ENCODE assay signal across 8 cellular contexts in the genomic region with DNA sequence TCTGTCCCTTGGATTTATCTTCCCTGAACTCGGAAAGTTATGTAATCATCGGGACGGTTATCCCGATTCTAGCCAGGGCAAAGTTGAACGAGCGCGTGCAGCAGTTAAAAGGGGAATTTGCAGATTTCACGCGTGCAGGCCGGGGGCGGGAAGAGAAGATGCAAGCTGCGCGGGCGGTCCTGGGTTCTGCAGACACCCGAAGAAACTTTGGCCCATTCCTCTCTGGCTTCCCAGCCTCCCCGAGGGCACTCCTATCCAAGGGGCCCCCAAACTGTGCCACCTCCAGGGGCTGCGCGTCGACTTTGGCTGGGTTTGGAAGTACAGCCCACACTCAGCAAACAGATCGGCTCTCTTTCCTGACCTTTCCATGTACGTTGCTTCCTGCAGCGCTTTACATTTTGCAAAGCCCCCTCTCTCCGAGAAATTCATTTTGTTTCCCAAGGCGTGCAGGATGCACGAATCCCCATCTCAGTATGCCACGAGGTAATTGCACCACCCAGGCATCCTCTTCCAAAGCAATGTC. TPM values are rescaled to one million over a fixed set of nuclear protein-coding genes. Genes with fewer than 3 reads are reported as not detected.
DNase-seq lines count a peak whose midpoint lies in the region; ATAC-seq and TF ChIP-seq lines count a peak whose summit lies in the region.

No MANE protein-coding gene starts in this region.

- peak overlapping the region; percentile 100 for H3K4me3 Mint-ChIP-seq in activated CD8-positive, alpha-beta T cell treated with anti-CD3 and anti-CD28 coated beads, Interleukin-2, amount 10 ng/mL, durations not matched to agents 7 days and 5 days

- H3K36me3 Mint-ChIP-seq in activated CD8-positive, alpha-beta T cell treated with anti-CD3 and anti-CD28 coated beads, Interleukin-2, amount 10 ng/mL, durations not matched to agents 7 days and 5 days (ENCODE audit: low read depth), result peaks cover 29% of the 10 kb centered on the region

- H3K9me3 ChIP-seq in left ventricle myocardium inferior (replicated peaks) (no peaks in the 10 kb centered on the region), parathyroid adenoma (ENCODE audit: control insufficient read depth, low read length) (no peaks in the 10 kb centered on the region), WERI-Rb-1 (ENCODE audit: severe bottlenecking) (no peaks in the 10 kb centered on the region)

- peak overlapping the region; percentile 100 for H2AFZ ChIP-seq in parathyroid adenoma

- TF ChIP-seq CTCF in left ventricle myocardium inferior (IDR thresholded peaks at IDR 0.05; ENCODE audit: borderline replicate concordance), result no peak
- no peak for TF ChIP-seq CTCF in parathyroid adenoma (IDR thresholded peaks at IDR 0.05)
- no peak for TF ChIP-seq CTCF in WERI-Rb-1 (IDR thresholded peaks at IDR 0.05; ENCODE audit: low read depth, low read length)

- H3K79me2 ChIP-seq in parathyroid adenoma, result peaks cover 12% of the 10 kb centered on the region

- peak overlapping the region; percentile 90 for H3K4me2 ChIP-seq in parathyroid adenoma (ENCODE audit: low read length)

- H3K4me3 ChIP-seq in left ventricle myocardium inferior, result peak overlapping the region; percentile 100
- peak overlapping the region; percentile 86 for H3K4me3 ChIP-seq in parathyroid adenoma (ENCODE audit: low read depth, low read length)
- H3K4me3 ChIP-seq in WERI-Rb-1 (ENCODE audit: low read depth, low read length), result no peak overlapping the region

- peaks cover 64% of the 10 kb centered on the region for H3K4me1 ChIP-seq in left ventricle myocardium inferior
- H3K4me1 ChIP-seq in parathyroid adenoma, result peaks cover 7% of the 10 kb centered on the region

- peak overlapping the region; percentile 44 for H3K27ac Mint-ChIP-seq in activated CD8-positive, alpha-beta T cell treated with anti-CD3 and anti-CD28 coated beads, Interleukin-2, amount 10 ng/mL, durations not matched to agents 7 days and 5 days

- H3K27me3 Mint-ChIP-seq in activated CD8-positive, alpha-beta T cell treated with anti-CD3 and anti-CD28 coated beads, Interleukin-2, amount 10 ng/mL, durations not matched to agents 7 days and 5 days (ENCODE audit: low read depth), result no peaks in the 10 kb centered on the region

- no peak for ATAC-seq in activated CD8-positive, alpha-beta T cell treated with anti-CD3 and anti-CD28 coated beads, Interleukin-2, amount 10 ng/mL, durations not matched to agents 7 days and 5 days
- ATAC-seq in HG03354 (IDR thresholded peaks at IDR 0.05; ENCODE audit: poor library complexity, severe bottlenecking, unreplicated experiment), result no peak

- H3K27me3 ChIP-seq in left ventricle myocardium inferior (ENCODE audit: low read depth) (no peaks in the 10 kb centered on the region), parathyroid adenoma (ENCODE audit: control insufficient read depth, insufficient read depth, low read length) (no peaks in the 10 kb centered on the region), WERI-Rb-1 (ENCODE audit: insufficient read depth, low read depth, severe bottlenecking) (no peaks in the 10 kb centered on the region)

- H3K36me3 ChIP-seq in left ventricle myocardium inferior (no peaks in the 10 kb centered on the region), parathyroid adenoma (ENCODE audit: control insufficient read depth, insufficient read depth, low read length) (no peaks in the 10 kb centered on the region), WERI-Rb-1 (peaks cover 25% of the 10 kb centered on the region)

- POLR2A ChIA-PET in activated CD8-positive, alpha-beta T cell treated with anti-CD3 and anti-CD28 coated beads, Interleukin-2, amount 10 ng/mL, durations not matched to agents 7 days and 5 days (lab: Charles Lee), result interaction anchor here (0.6 to 4.9 kb wide), 8 partner anchors 13 to 162 kb away, joined by 3 to 28 read pairs (median 4); no protein-coding TSS in a partner anchor

- DNase-seq in stimulated activated CD4-positive, alpha-beta T cell treated with anti-CD3 and anti-CD28 coated beads, Interleukin-4, amount 100 ng/mL, for 1 hour, result peak; percentile 12
- no peak for DNase-seq in stimulated activated CD4-positive, alpha-beta T cell treated with anti-CD3 and anti-CD28 coated beads, Interleukin-4, amount 100 ng/mL, for 24 hours
- no peak for DNase-seq in activated CD8-positive, alpha-beta T cell treated with anti-CD3 and anti-CD28 coated beads, Interleukin-2, amount 10 ng/mL, durations not matched to agents 7 days and 5 days
- DNase-seq in left ventricle myocardium inferior (peak; percentile 51), NCI-H1092 (lab: John Stamatoyannopoulos, UW) (no peak), WERI-Rb-1 (no peak)

- H3K9ac ChIP-seq in parathyroid adenoma, result no peak overlapping the region

- H3K4me1 Mint-ChIP-seq in activated CD8-positive, alpha-beta T cell treated with anti-CD3 and anti-CD28 coated beads, Interleukin-2, amount 10 ng/mL, durations not matched to agents 7 days and 5 days (ENCODE audit: low read depth), result peaks cover 36% of the 10 kb centered on the region

- H3K9me3 Mint-ChIP-seq in activated CD8-positive, alpha-beta T cell treated with anti-CD3 and anti-CD28 coated beads, Interleukin-2, amount 10 ng/mL, durations not matched to agents 7 days and 5 days (ENCODE audit: insufficient read depth), result no peaks in the 10 kb centered on the region

- H3K27ac ChIP-seq in left ventricle myocardium inferior (replicated peaks) (peak overlapping the region; percentile 95), parathyroid adenoma (no peak overlapping the region), WERI-Rb-1 (no peak overlapping the region)

- intact Hi-C loops in left ventricle myocardium inferior (cut with micrococcal nuclease), result no loop called here

- CTCF ChIA-PET in activated CD8-positive, alpha-beta T cell treated with anti-CD3 and anti-CD28 coated beads, Interleukin-2, amount 10 ng/mL, durations not matched to agents 7 days and 5 days (lab: Charles Lee), result interaction anchor here (0.7 kb wide), 1 partner anchor 144 kb away, joined by 3 read pairs; no protein-coding TSS in a partner anchor

RNA-seq across cellular contexts. Expression of a gene that starts 0.9 kb away (rescaled TPM):
- total RNA-seq in activated CD8-positive, alpha-beta T cell treated with anti-CD3 and anti-CD28 coated beads, Interleukin-2, amount 10 ng/mL, durations not matched to agents 7 days and 5 days, result 100 to 1,000 TPM; 162 to 179 TPM
- total RNA-seq in left ventricle myocardium inferior, result 156 TPM

RNA-seq across cellular contexts. Expression of a gene that starts 54.7 kb away (rescaled TPM):
- 10 to 100 TPM; 28.6 to 30.8 TPM for total RNA-seq in activated CD8-positive, alpha-beta T cell treated with anti-CD3 and anti-CD28 coated beads, Interleukin-2, amount 10 ng/mL, durations not matched to agents 7 days and 5 days
- total RNA-seq in left ventricle myocardium inferior, result 11.5 TPM

Comparison
In these comparisons a context has a peak if more than half of its experiments do, and no peak if none do; other contexts are left out.
1. DNase-seq: peak in stimulated activated CD4-positive, alpha-beta T cell treated with anti-CD3 and anti-CD28 coated beads, Interleukin-4, amount 100 ng/mL, for 1 hour (single experiment) and left ventricle myocardium inferior (single experiment); none in stimulated activated CD4-positive, alpha-beta T cell treated with anti-CD3 and anti-CD28 coated beads, Interleukin-4, amount 100 ng/mL, for 24 hours (single experiment), activated CD8-positive, alpha-beta T cell treated with anti-CD3 and anti-CD28 coated beads, Interleukin-2, amount 10 ng/mL, durations not matched to agents 7 days and 5 days (single experiment), NCI-H1092 (single experiment) and WERI-Rb-1 (single experiment).